In the genomic region with DNA sequence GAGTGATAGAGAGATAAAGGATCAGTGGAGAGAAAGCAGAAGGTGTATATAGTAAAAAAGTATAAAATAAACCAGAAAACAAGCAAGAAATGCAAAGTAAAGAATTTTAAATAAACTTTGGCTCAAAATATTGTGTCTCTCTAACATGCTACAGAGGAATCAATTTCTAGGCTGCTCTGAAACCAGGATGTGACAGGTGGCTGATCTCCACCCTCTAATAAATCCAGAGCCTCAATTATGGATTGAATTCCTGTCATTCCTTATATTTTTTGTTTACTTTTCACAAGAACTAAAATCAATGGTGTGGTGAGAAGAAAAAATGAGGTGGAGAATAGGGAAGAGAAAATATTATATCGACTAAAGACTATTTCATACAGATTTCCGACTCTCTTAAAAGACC, we compare ENCODE assay signal across 18 cellular contexts.
DNase-seq lines count a peak whose midpoint lies in the region; ATAC-seq and TF ChIP-seq lines count a peak whose summit lies in the region.
"Had no signal": no experiment of that assay in that cellular context is flagged by ENCODE, and none has a peak within 500 bp of the region (broad histone marks: within the 10 kb centered on the region; RNA-seq: fewer than 3 reads in every experiment).

No MANE protein-coding gene starts in this region.

- DNase-seq in NCI-H2171 treated with DMSO at 0.1 percent for 48 hours (lab: John Stamatoyannopoulos, UW) (peak; percentile 18), NCI-H2171 (lab: John Stamatoyannopoulos, UW) (no peak), hepatocyte (ENCODE audit: low spot score) (no peak), progenitor cell of endocrine pancreas (ENCODE audit: low spot score, unreplicated experiment) (no peak), T-helper 17 cell (no peak)
- no peak for DNase-seq in NK-92 treated with Interleukin-12 subunit alpha and Interleukin-12 subunit beta, amount 100 ng/mL, for 24 hours (lab: John Stamatoyannopoulos, UW)
- DNase-seq: CD4-positive, CD25-positive, alpha-beta regulatory T cell; CD8-positive, alpha-beta memory T cell; DMS79 treated with DMSO at 0.1 percent for 48 hours; GF-D8; H9 had no signal

- H3K4me2 ChIP-seq in hepatocyte = peak overlapping the region; percentile 1
- H3K4me2 ChIP-seq: BLaER1, GM23338 had no signal

- no peaks in the 10 kb centered on the region for H3K79me2 ChIP-seq in hepatocyte

- H3K36me3 ChIP-seq in hepatocyte (replicated peaks; ENCODE audit: insufficient read depth, low read depth) = no peaks in the 10 kb centered on the region
- H3K36me3 ChIP-seq: BLaER1 had no signal

- H3K36me3 Mint-ChIP-seq in progenitor cell of endocrine pancreas (ENCODE audit: insufficient read depth) (peaks cover 5% of the 10 kb centered on the region), T-helper 17 cell (ENCODE audit: low read depth) (no peaks in the 10 kb centered on the region)
- H3K36me3 Mint-ChIP-seq: CD4-positive, CD25-positive, alpha-beta regulatory T cell; CD8-positive, alpha-beta memory T cell had no signal

- no peak overlapping the region for H2AFZ ChIP-seq in hepatocyte
- H2AFZ ChIP-seq: GM23338 had no signal

- H3K4me1 Mint-ChIP-seq in progenitor cell of endocrine pancreas (ENCODE audit: low read depth) (peaks cover 24% of the 10 kb centered on the region), T-helper 17 cell (no peaks in the 10 kb centered on the region)
- H3K4me1 Mint-ChIP-seq: B cell; CD4-positive, CD25-positive, alpha-beta regulatory T cell; CD8-positive, alpha-beta memory T cell; GM23338; H9 had no signal

- H3K27ac Mint-ChIP-seq in progenitor cell of endocrine pancreas = peak overlapping the region; percentile 50
- no peak overlapping the region for H3K27ac Mint-ChIP-seq in T-helper 17 cell
- H3K27ac Mint-ChIP-seq: B cell; CD4-positive, CD25-positive, alpha-beta regulatory T cell; CD8-positive, alpha-beta memory T cell; GM23338; H9 had no signal

- no peak overlapping the region for H3K4me3 Mint-ChIP-seq in progenitor cell of endocrine pancreas (ENCODE audit: low read depth)
- no peak overlapping the region for H3K4me3 Mint-ChIP-seq in T-helper 17 cell
- H3K4me3 Mint-ChIP-seq: B cell; CD4-positive, CD25-positive, alpha-beta regulatory T cell; CD8-positive, alpha-beta memory T cell; GM23338; H9 had no signal

- H3K27ac ChIP-seq in hepatocyte = no peak overlapping the region
- H3K27ac ChIP-seq: 22Rv1, BLaER1, C4-2B had no signal

- no peaks in the 10 kb centered on the region for H3K4me1 ChIP-seq in hepatocyte (ENCODE audit: insufficient read depth)
- H3K4me1 ChIP-seq: BLaER1 had no signal

- TF ChIP-seq CTCF in hepatocyte (IDR thresholded peaks at IDR 0.05; ENCODE audit: poor library complexity) = no peak
- no peak for TF ChIP-seq CTCF in progenitor cell of endocrine pancreas (IDR thresholded peaks at IDR 0.05; ENCODE audit: unreplicated experiment)

- peaks cover 9% of the 10 kb centered on the region for H3K9me3 Mint-ChIP-seq in progenitor cell of endocrine pancreas (ENCODE audit: low read depth)

- H3K9me3 ChIP-seq in hepatocyte (ENCODE audit: low read depth) (no peaks in the 10 kb centered on the region), T-helper 17 cell (ENCODE audit: control insufficient read depth, low read length, poor library complexity, severe bottlenecking) (no peaks in the 10 kb centered on the region)
- H3K9me3 ChIP-seq: BLaER1 had no signal

- H4K20me1 ChIP-seq in hepatocyte (ENCODE audit: insufficient read depth, poor library complexity, severe bottlenecking) = no peaks in the 10 kb centered on the region
- H4K20me1 ChIP-seq: BLaER1 had no signal

- ATAC-seq in T-helper 17 cell = no peak
- no peak for ATAC-seq in GM18498 (IDR thresholded peaks at IDR 0.05; ENCODE audit: unreplicated experiment)
- ATAC-seq: GM23338, HCT116 had no signal

- no peaks in the 10 kb centered on the region for H3K9me2 ChIP-seq in hepatocyte (replicated peaks; ENCODE audit: insufficient read depth)

- WGBS in hepatocyte (ENCODE audit: low lambda C conversion rate, missing lambda C conversion rate) = 87% methylated on average over 2 of the region's 2 CpGs

- H3K4me3 ChIP-seq in hepatocyte = no peak overlapping the region
- H3K4me3 ChIP-seq: BLaER1, GM23338 had no signal

- no peaks in the 10 kb centered on the region for H3K27me3 ChIP-seq in hepatocyte
- H3K27me3 ChIP-seq: BLaER1 had no signal

- H3K27me3 Mint-ChIP-seq in progenitor cell of endocrine pancreas = no peaks in the 10 kb centered on the region
- H3K27me3 Mint-ChIP-seq in T-helper 17 cell = no peaks in the 10 kb centered on the region
- H3K27me3 Mint-ChIP-seq: B cell; CD4-positive, CD25-positive, alpha-beta regulatory T cell; CD8-positive, alpha-beta memory T cell had no signal
